ENCODE assay signal across 8 cellular contexts in the genomic region with DNA sequence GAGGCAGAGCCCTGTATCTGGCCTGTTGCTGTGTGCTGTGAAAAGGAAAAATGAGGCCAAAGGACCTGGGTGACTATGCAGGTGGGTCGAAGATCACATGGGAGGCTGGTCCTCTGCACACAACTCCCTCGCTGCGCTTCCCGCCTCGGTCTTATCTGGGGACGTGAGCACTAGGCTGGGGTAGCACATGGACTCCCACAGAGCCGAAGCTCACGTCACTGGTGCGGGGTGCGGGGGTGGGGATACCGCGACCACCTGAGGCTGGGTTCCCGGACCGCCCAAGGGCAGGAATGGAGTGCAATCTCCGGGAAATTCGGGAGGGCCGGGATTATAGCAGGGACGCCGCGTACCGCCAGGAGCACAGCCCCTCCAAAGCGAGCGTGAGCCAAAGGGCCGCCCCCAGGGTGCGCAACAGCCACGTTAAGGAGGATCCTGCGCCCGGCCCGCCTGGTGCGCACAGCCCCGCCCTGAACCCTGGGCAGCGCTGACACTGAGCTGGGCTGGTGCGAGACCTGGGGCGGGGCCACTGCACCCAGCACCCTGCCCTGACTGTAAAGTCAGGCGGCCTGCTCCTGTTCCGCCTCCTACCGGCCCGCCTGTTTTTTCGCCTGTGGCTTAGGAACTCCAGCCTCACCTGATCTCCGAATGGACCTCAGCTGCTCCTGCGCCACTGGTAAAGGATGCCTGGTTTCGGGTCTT. TPM values are rescaled to one million over a fixed set of nuclear protein-coding genes. Genes with fewer than 3 reads are reported as not detected.
DNase-seq lines count a peak whose midpoint lies in the region; ATAC-seq, FAIRE-seq and TF ChIP-seq lines count a peak whose summit lies in the region.

No MANE protein-coding gene starts in this region.

- H3K4me1 ChIP-seq in right lobe of liver: peaks cover 0 to 50% (median 7%) of the 10 kb centered on the region in 4 donors
- H3K4me1 ChIP-seq in OCI-LY7 (ENCODE audit: insufficient read depth, low read length, poor library complexity, severe bottlenecking): no peaks in the 10 kb centered on the region

- ATAC-seq in HG03175 (IDR thresholded peaks at IDR 0.05; ENCODE audit: unreplicated experiment) (peak; percentile 73), WTC11 (peak; percentile 80), right lobe of liver (peak; percentile 82 to 91 (median 84))

- peak overlapping the region; percentile 15 for H3K4me3 ChIP-seq in bronchial epithelial cell (ENCODE audit: low read depth, low read length)
- peak overlapping the region; percentile 28 to 55 (median 47) for H3K4me3 ChIP-seq in right lobe of liver
- H3K4me3 ChIP-seq in OCI-LY7 (ENCODE audit: low read depth, low read length, poor library complexity, severe bottlenecking): no peak overlapping the region

- no peak overlapping the region for H2AFZ ChIP-seq in OCI-LY7 (ENCODE audit: low read length)

- POLR2A ChIA-PET in WTC11 (lab: Charles Lee): interaction anchor here (0.6 kb wide), 1 partner anchor 13 kb away, joined by 3 read pairs; no protein-coding TSS in a partner anchor
- POLR2A ChIA-PET in OCI-LY7 (lab: Charles Lee): interaction anchor here (0.5 to 0.6 kb wide), 2 partner anchors 105 to 138 kb away, joined by 3 read pairs; no protein-coding TSS in a partner anchor

- no peaks in the 10 kb centered on the region for H3K79me2 ChIP-seq in OCI-LY7 (ENCODE audit: insufficient read depth, low read depth, low read length)

- no peak for FAIRE-seq in bronchial epithelial cell (lab: Jason Lieb, UNC)

- CTCF ChIA-PET in WTC11 (lab: Charles Lee) (interaction anchor here (0.8 to 2.8 kb wide), 13 partner anchors 9 to 58 kb away, joined by 3 to 15 read pairs (median 3); a partner anchor contains a TSS), OCI-LY7 (lab: Charles Lee; ENCODE audit: unreplicated experiment) (no interaction called here)

- peak overlapping the region; percentile 63 for H3K4me3 Mint-ChIP-seq in WTC11

- H3K36me3 Mint-ChIP-seq in WTC11: no peaks in the 10 kb centered on the region

- no peaks in the 10 kb centered on the region for H3K36me3 ChIP-seq in bronchial epithelial cell (ENCODE audit: control insufficient read depth, insufficient read depth, low read length)
- H3K36me3 ChIP-seq in right lobe of liver: no peaks in the 10 kb centered on the region
- no peaks in the 10 kb centered on the region for H3K36me3 ChIP-seq in OCI-LY7 (ENCODE audit: insufficient read depth, low read length)

- H3K9me3 Mint-ChIP-seq in WTC11: no peaks in the 10 kb centered on the region

- H3K9me3 ChIP-seq in right lobe of liver (no peaks in the 10 kb centered on the region), OCI-LY7 (ENCODE audit: low read length) (no peaks in the 10 kb centered on the region)

- peak; percentile 68 for TF ChIP-seq POLR2A in right lobe of liver (IDR thresholded peaks at IDR 0.05)

- H3K9me2 ChIP-seq in OCI-LY7 (ENCODE audit: insufficient read depth, low read length): no peaks in the 10 kb centered on the region

- peaks cover 100% of the 10 kb centered on the region for H3K27me3 Mint-ChIP-seq in WTC11 (ENCODE audit: low read depth)

- H4K20me1 ChIP-seq in OCI-LY7 (ENCODE audit: insufficient read depth, low read length): no peaks in the 10 kb centered on the region

- DNase-seq in DMS53 (lab: John Stamatoyannopoulos, UW) (peak; percentile 95), WTC11 (ENCODE audit: low spot score) (peak; percentile 63), bronchial epithelial cell (ENCODE audit: low read depth) (peak; percentile 64), right lobe of liver (peak; percentile 90 to 95 (median 95)), OCI-LY7 (ENCODE audit: low spot score) (no peak), NCI-H187 treated with DMSO at 0.1 percent for 48 hours (lab: John Stamatoyannopoulos, UW) (no peak)
- peak; percentile 59 to 72 (median 70) for DNase-seq in stimulated activated CD4-positive, alpha-beta T cell treated with anti-CD3 and anti-CD28 coated beads, TNF-alpha, amount 100 ng/mL, for 48 hours (ENCODE audit: low read depth in 3 of 3)

- H3K27ac ChIP-seq in right lobe of liver (peak overlapping the region; percentile 17 to 91 (median 42)), OCI-LY7 (ENCODE audit: low read depth, low read length, poor library complexity, severe bottlenecking) (no peak overlapping the region)

- 9% methylated on average over 27 of the region's 42 CpGs for WGBS in right lobe of liver (ENCODE audit: insufficient coverage, low coverage, low lambda C conversion rate, missing lambda C conversion rate)

- H3K4me2 ChIP-seq in OCI-LY7 (ENCODE audit: low read length): no peak overlapping the region

- TF ChIP-seq CTCF in WTC11 (IDR thresholded peaks at IDR 0.05) (no peak), bronchial epithelial cell (IDR thresholded peaks at IDR 0.05; ENCODE audit: insufficient read depth, low read length, severe bottlenecking) (peak; percentile 61), right lobe of liver (IDR thresholded peaks at IDR 0.05) (peak; percentile 52 to 61 (median 54)), OCI-LY7 (conservative IDR thresholded peaks at IDR 0.05; ENCODE audit: low read length) (no peak)

- no TSS peak for BruUV-seq in OCI-LY7 (replicated peaks; lab: Mats Ljungman, UMichigan)

- peaks cover 22% of the 10 kb centered on the region for H3K4me1 Mint-ChIP-seq in WTC11

- H3K27ac Mint-ChIP-seq in WTC11: no peak overlapping the region

- intact Hi-C loops in right lobe of liver (cut with DNase I): no loop called here
- intact Hi-C loops in OCI-LY7 (cut with micrococcal nuclease; ENCODE audit: unreplicated experiment): no loop called here

- no peaks in the 10 kb centered on the region for H3K27me3 ChIP-seq in bronchial epithelial cell (ENCODE audit: control insufficient read depth, insufficient read depth, low read length)
- H3K27me3 ChIP-seq in right lobe of liver: no peaks in the 10 kb centered on the region

TF ChIP-seq in WTC11, 78 proteins besides CTCF, POLR2A, EP300 and RAD21 (continues in another document):
- TF ChIP-seq, protein P1, sequence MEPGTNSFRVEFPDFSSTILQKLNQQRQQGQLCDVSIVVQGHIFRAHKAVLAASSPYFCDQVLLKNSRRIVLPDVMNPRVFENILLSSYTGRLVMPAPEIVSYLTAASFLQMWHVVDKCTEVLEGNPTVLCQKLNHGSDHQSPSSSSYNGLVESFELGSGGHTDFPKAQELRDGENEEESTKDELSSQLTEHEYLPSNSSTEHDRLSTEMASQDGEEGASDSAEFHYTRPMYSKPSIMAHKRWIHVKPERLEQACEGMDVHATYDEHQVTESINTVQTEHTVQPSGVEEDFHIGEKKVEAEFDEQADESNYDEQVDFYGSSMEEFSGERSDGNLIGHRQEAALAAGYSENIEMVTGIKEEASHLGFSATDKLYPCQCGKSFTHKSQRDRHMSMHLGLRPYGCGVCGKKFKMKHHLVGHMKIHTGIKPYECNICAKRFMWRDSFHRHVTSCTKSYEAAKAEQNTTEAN (CRISPR knock-in tag; IDR thresholded peaks at IDR 0.05): no peak
- TF ChIP-seq OVOL2 (CRISPR knock-in tag; IDR thresholded peaks at IDR 0.05; ENCODE audit: borderline replicate concordance): no peak
- TF ChIP-seq, protein P2, sequence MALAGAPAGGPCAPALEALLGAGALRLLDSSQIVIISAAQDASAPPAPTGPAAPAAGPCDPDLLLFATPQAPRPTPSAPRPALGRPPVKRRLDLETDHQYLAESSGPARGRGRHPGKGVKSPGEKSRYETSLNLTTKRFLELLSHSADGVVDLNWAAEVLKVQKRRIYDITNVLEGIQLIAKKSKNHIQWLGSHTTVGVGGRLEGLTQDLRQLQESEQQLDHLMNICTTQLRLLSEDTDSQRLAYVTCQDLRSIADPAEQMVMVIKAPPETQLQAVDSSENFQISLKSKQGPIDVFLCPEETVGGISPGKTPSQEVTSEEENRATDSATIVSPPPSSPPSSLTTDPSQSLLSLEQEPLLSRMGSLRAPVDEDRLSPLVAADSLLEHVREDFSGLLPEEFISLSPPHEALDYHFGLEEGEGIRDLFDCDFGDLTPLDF (CRISPR knock-in tag; IDR thresholded peaks at IDR 0.05): no peak
- no peak for TF ChIP-seq NR1H2 (CRISPR knock-in tag; IDR thresholded peaks at IDR 0.05)
- TF ChIP-seq ZNF423 (CRISPR knock-in tag; IDR thresholded peaks at IDR 0.05): peak; percentile 57; the same call in 1 of the 2 replicates
- TF ChIP-seq ZNF219 (CRISPR knock-in tag; IDR thresholded peaks at IDR 0.05; ENCODE audit: borderline replicate concordance): no peak
- no peak for TF ChIP-seq ZBTB21 (CRISPR knock-in tag; IDR thresholded peaks at IDR 0.05; ENCODE audit: borderline replicate concordance)

RNA-seq across cellular contexts. Expression of a gene that starts 4.8 kb away (rescaled TPM):
- total RNA-seq in WTC11 (2021): 0.94 to 2.8 TPM in 2 of 3 replicates, not detected in the other
- total RNA-seq in bronchial epithelial cell: not detected in 2 replicates
- 100 to 1,000 TPM in 3 of 6 experiments, 10 to 100 TPM in 3; 34.9 to 161 (median 110) TPM for total RNA-seq in right lobe of liver
- total RNA-seq in OCI-LY7 (2014; rRNA removed; shearing (Covaris generic)): not detected in 2 replicates
- total RNA-seq in OCI-LY7 (2022): not detected in 2 replicates

RNA-seq across cellular contexts. Expression of a gene that starts 8.5 kb away (rescaled TPM):
- total RNA-seq in WTC11 (2021) (not detected in 3 replicates), bronchial epithelial cell (not detected in 2 replicates), right lobe of liver (1 to 10 TPM in 3 of 6 experiments, not detected in 3; 1.6 to 7.7 (median 2.2) TPM), OCI-LY7 (2022) (not detected in 2 replicates)
- total RNA-seq in OCI-LY7 (2014; rRNA removed; shearing (Covaris generic)): not detected in 2 replicates

RNA-seq across cellular contexts. Expression of a gene that starts 10.8 kb away (rescaled TPM):
- 4.5 to 4.8 TPM (median 4.7 TPM) in 3 replicates for total RNA-seq in WTC11 (2021)
- 0.26 TPM in 1 of 2 replicates, not detected in the other for total RNA-seq in bronchial epithelial cell
- total RNA-seq in right lobe of liver: 100 to 1,000 TPM in 3 of 6 experiments, 10 to 100 TPM in 2, 1 to 10 TPM in 1; 8.6 to 569 (median 84.5) TPM
- not detected in 2 replicates for total RNA-seq in OCI-LY7 (2014; rRNA removed; shearing (Covaris generic))
- not detected in 2 replicates for total RNA-seq in OCI-LY7 (2022)

RNA-seq across cellular contexts. Expression of a gene that starts 14.5 kb away (rescaled TPM):
- total RNA-seq in WTC11 (2021): 50.6 to 60.2 TPM (median 58.2 TPM) in 3 replicates
- total RNA-seq in bronchial epithelial cell: 1.5 and 1.6 TPM in 2 replicates
- total RNA-seq in right lobe of liver: 100 to 1,000 TPM in 4 of 6 experiments, 10 to 100 TPM in 2; 10.1 to 934 (median 197) TPM
- 0.44 TPM in 1 of 2 replicates, not detected in the other for total RNA-seq in OCI-LY7 (2014; rRNA removed; shearing (Covaris generic))
- total RNA-seq in OCI-LY7 (2022): 1.8 TPM in 1 of 2 replicates, not detected in the other

RNA-seq across cellular contexts. Expression of a gene that starts 17.6 kb away (rescaled TPM):
- 92.7 to 114 TPM (median 103 TPM) in 3 replicates for total RNA-seq in WTC11 (2021)
- 60.8 and 90.5 TPM in 2 replicates for total RNA-seq in bronchial epithelial cell
- 1,000 to 10,000 TPM in 2 of 6 experiments, 100 to 1,000 TPM in 4; 403 to 1,748 (median 691) TPM for total RNA-seq in right lobe of liver
- total RNA-seq in OCI-LY7 (2014; rRNA removed; shearing (Covaris generic)): not detected in 2 replicates
- total RNA-seq in OCI-LY7 (2022): not detected in 2 replicates

Comparison
In these comparisons a context has a peak if more than half of its experiments do, and no peak if none do; other contexts are left out.
1. DNase-seq: peak in DMS53 (single experiment), WTC11 (single experiment), bronchial epithelial cell (single experiment), right lobe of liver (3 of 3) and stimulated activated CD4-positive, alpha-beta T cell treated with anti-CD3 and anti-CD28 coated beads, TNF-alpha, amount 100 ng/mL, for 48 hours (3 of 3); none in OCI-LY7 (single experiment) and NCI-H187 treated with DMSO at 0.1 percent for 48 hours (single experiment).
2. CTCF ChIP-seq: peak in bronchial epithelial cell (single experiment) and right lobe of liver (4 of 4); none in WTC11 (single experiment) and OCI-LY7 (single experiment).
3. Peak in every context shown above with its lines, with median percentiles within 50 percentile points of each other: ATAC-seq.